In genomic region chr1:5949074-5949760, GRCh38 we compare ENCODE assay signal across 1 cellular context.
TF ChIP-seq lines count a peak whose summit lies in the region.

No MANE protein-coding gene starts in this region.

TF ChIP-seq in K562, 482 proteins besides CTCF, POLR2A, EP300 and RAD21 (continued from another document):
- TF ChIP-seq TOE1 (IDR thresholded peaks at IDR 0.05; ENCODE audit: borderline replicate concordance), result peak; percentile 38; the same call in 1 of the 2 replicates
- TF ChIP-seq TOE1 (CRISPR knock-in tag; IDR thresholded peaks at IDR 0.05; ENCODE audit: borderline replicate concordance, low read depth), result no peak
- TF ChIP-seq MEIS2 (IDR thresholded peaks at IDR 0.05; ENCODE audit: partially characterized antibody), result peak; percentile 19
- TF ChIP-seq SRSF3 (IDR thresholded peaks at IDR 0.05; ENCODE audit: insufficient read depth, low read length), result no peak
- peak; percentile 44; the same call in 1 of the 2 replicates for TF ChIP-seq FOSL1 (tag; conservative IDR thresholded peaks at IDR 0.05)
- TF ChIP-seq, protein P1, sequence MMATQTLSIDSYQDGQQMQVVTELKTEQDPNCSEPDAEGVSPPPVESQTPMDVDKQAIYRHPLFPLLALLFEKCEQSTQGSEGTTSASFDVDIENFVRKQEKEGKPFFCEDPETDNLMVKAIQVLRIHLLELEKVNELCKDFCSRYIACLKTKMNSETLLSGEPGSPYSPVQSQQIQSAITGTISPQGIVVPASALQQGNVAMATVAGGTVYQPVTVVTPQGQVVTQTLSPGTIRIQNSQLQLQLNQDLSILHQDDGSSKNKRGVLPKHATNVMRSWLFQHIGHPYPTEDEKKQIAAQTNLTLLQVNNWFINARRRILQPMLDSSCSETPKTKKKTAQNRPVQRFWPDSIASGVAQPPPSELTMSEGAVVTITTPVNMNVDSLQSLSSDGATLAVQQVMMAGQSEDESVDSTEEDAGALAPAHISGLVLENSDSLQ (IDR thresholded peaks at IDR 0.05), result peak; percentile 33; the same call in 1 of the 2 replicates
- peak; percentile 52 for TF ChIP-seq SAP30 (IDR thresholded peaks at IDR 0.05; ENCODE audit: borderline replicate concordance, insufficient read depth, low read depth, low read length, poor library complexity, severe bottlenecking)
- TF ChIP-seq ARID1B (IDR thresholded peaks at IDR 0.05), result peak; percentile 23; the same call in 1 of the 2 replicates
- TF ChIP-seq RAD51 (IDR thresholded peaks at IDR 0.05; ENCODE audit: borderline replicate concordance, low read depth), result peak; percentile 24; the same call in 1 of the 2 replicates
- TF ChIP-seq HDAC1 (IDR thresholded peaks at IDR 0.05), result peak in 1 of 2 experiments; percentile 32; a peak in 1 of 4 replicates
- no peak for TF ChIP-seq ZNF347 (CRISPR knock-in tag; IDR thresholded peaks at IDR 0.05; ENCODE audit: low read depth)
- TF ChIP-seq ZNF740 (CRISPR knock-in tag; IDR thresholded peaks at IDR 0.05), result no peak
- no peak for TF ChIP-seq ZNF740 (tag; IDR thresholded peaks at IDR 0.05)
